Comparison of ENCODE assay signal across 24 cellular contexts in the genomic region with DNA sequence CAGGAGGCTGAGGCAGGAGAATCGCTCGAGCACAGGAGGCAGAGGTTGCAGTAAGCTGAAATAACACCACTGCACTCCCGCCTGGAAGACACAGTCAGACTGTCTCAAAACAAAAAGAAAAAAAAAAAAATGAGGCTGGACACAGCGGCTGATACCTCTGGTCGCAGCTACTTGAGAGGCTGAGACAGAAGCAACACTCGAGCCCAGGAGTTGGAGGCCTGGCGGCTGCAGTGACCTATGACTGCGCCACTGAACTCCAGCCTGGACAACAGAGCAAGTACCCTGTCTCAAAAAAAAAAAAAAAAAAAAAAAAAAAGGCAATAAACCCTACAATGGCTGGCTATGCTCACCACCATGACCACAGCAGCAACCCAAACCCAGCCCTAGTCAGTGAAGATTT. TPM values are rescaled to one million over a fixed set of nuclear protein-coding genes. Genes with fewer than 3 reads are reported as not detected.
DNase-seq lines count a peak whose midpoint lies in the region; ATAC-seq and TF ChIP-seq lines count a peak whose summit lies in the region.
"Had no signal": no experiment of that assay in that cellular context is flagged by ENCODE, and none has a peak within 500 bp of the region (broad histone marks: within the 10 kb centered on the region; RNA-seq: fewer than 3 reads in every experiment).

No MANE protein-coding gene starts in this region.

- peaks cover 60% of the 10 kb centered on the region for H3K4me1 Mint-ChIP-seq in activated CD8-positive, alpha-beta T cell treated with anti-CD3 and anti-CD28 coated beads for 36 hours (ENCODE audit: low read depth)
- H3K4me1 Mint-ChIP-seq in activated CD8-positive, alpha-beta T cell treated with anti-CD3 and anti-CD28 coated beads, Interleukin-2, amount 10 ng/mL, durations not matched to agents 7 days and 5 days (ENCODE audit: low read depth): peaks cover 69% of the 10 kb centered on the region
- peaks cover 19 to 75% (median 50%) of the 10 kb centered on the region in 4 donors for H3K4me1 Mint-ChIP-seq in CD4-positive, CD25-positive, alpha-beta regulatory T cell
- H3K4me1 Mint-ChIP-seq in T-helper 17 cell: peaks cover 41% of the 10 kb centered on the region
- H3K4me1 Mint-ChIP-seq in natural killer cell treated with Interleukin-12 subunit alpha and Interleukin-12 subunit beta and Interleukin-15 and Interleukin-18, amount 100 ng/mL, for 72 hours (ENCODE audit: low read depth in 2 of 2): peaks cover 36 to 44% of the 10 kb centered on the region in 2 donors

- peaks cover 68% of the 10 kb centered on the region for H3K4me1 ChIP-seq in CD4-positive, CD25-positive, alpha-beta regulatory T cell (ENCODE audit: control insufficient read depth, insufficient read depth, low read length, poor library complexity, severe bottlenecking)
- H3K4me1 ChIP-seq: HAP-1 had no signal

- H3K9me3 Mint-ChIP-seq in activated CD8-positive, alpha-beta T cell treated with anti-CD3 and anti-CD28 coated beads for 36 hours: no peaks in the 10 kb centered on the region
- H3K9me3 Mint-ChIP-seq in activated CD8-positive, alpha-beta T cell treated with anti-CD3 and anti-CD28 coated beads, Interleukin-2, amount 10 ng/mL, durations not matched to agents 7 days and 5 days (ENCODE audit: insufficient read depth): no peaks in the 10 kb centered on the region
- H3K9me3 Mint-ChIP-seq in CD4-positive, CD25-positive, alpha-beta regulatory T cell: no peaks in the 10 kb centered on the region
- no peaks in the 10 kb centered on the region for H3K9me3 Mint-ChIP-seq in natural killer cell treated with Interleukin-12 subunit alpha and Interleukin-12 subunit beta and Interleukin-15 and Interleukin-18, amount 100 ng/mL, for 72 hours
- H3K9me3 Mint-ChIP-seq: GM23338, HFFc6, IgD-negative memory B cell had no signal

- H3K27ac Mint-ChIP-seq in activated CD8-positive, alpha-beta T cell treated with anti-CD3 and anti-CD28 coated beads for 36 hours: no peak overlapping the region
- H3K27ac Mint-ChIP-seq in activated CD8-positive, alpha-beta T cell treated with anti-CD3 and anti-CD28 coated beads, Interleukin-2, amount 10 ng/mL, durations not matched to agents 7 days and 5 days: no peak overlapping the region
- H3K27ac Mint-ChIP-seq in CD4-positive, CD25-positive, alpha-beta regulatory T cell: peak overlapping the region in 1 of 3 donors; percentile 66
- peak overlapping the region; percentile 93 for H3K27ac Mint-ChIP-seq in T-helper 17 cell
- no peak overlapping the region for H3K27ac Mint-ChIP-seq in natural killer cell treated with Interleukin-12 subunit alpha and Interleukin-12 subunit beta and Interleukin-15 and Interleukin-18, amount 100 ng/mL, for 72 hours
- H3K27ac Mint-ChIP-seq: GM23338, HFFc6, IgD-negative memory B cell had no signal

- CTCF ChIA-PET in activated CD8-positive, alpha-beta T cell treated with anti-CD3 and anti-CD28 coated beads for 36 hours (lab: Charles Lee): interaction anchor here (1.0 to 5.9 kb wide), 3 partner anchors 9 to 41 kb away, joined by 3 to 33 read pairs (median 3); no protein-coding TSS in a partner anchor
- CTCF ChIA-PET in activated CD8-positive, alpha-beta T cell treated with anti-CD3 and anti-CD28 coated beads, Interleukin-2, amount 10 ng/mL, durations not matched to agents 7 days and 5 days (lab: Charles Lee): interaction anchor here (1.2 to 2.7 kb wide), 7 partner anchors 8 to 111 kb away, joined by 3 to 13 read pairs (median 4); no protein-coding TSS in a partner anchor

- no peaks in the 10 kb centered on the region for H3K9me3 ChIP-seq in CD4-positive, CD25-positive, alpha-beta regulatory T cell (ENCODE audit: control insufficient read depth in 2 of 2, low read length in 2 of 2)
- no peaks in the 10 kb centered on the region for H3K9me3 ChIP-seq in T-helper 17 cell (ENCODE audit: control insufficient read depth, low read length, poor library complexity, severe bottlenecking)
- H3K9me3 ChIP-seq: HAP-1, SK-N-SH had no signal

- no peak overlapping the region for H3K4me3 Mint-ChIP-seq in activated CD8-positive, alpha-beta T cell treated with anti-CD3 and anti-CD28 coated beads for 36 hours
- no peak overlapping the region for H3K4me3 Mint-ChIP-seq in activated CD8-positive, alpha-beta T cell treated with anti-CD3 and anti-CD28 coated beads, Interleukin-2, amount 10 ng/mL, durations not matched to agents 7 days and 5 days
- peak overlapping the region in 2 of 4 donors; percentile 19 to 27 for H3K4me3 Mint-ChIP-seq in CD4-positive, CD25-positive, alpha-beta regulatory T cell
- no peak overlapping the region for H3K4me3 Mint-ChIP-seq in T-helper 17 cell
- no peak overlapping the region for H3K4me3 Mint-ChIP-seq in natural killer cell treated with Interleukin-12 subunit alpha and Interleukin-12 subunit beta and Interleukin-15 and Interleukin-18, amount 100 ng/mL, for 72 hours
- H3K4me3 Mint-ChIP-seq: GM23338, HFFc6, IgD-negative memory B cell had no signal

- H3K27me3 Mint-ChIP-seq in activated CD8-positive, alpha-beta T cell treated with anti-CD3 and anti-CD28 coated beads for 36 hours: no peaks in the 10 kb centered on the region
- H3K27me3 Mint-ChIP-seq in activated CD8-positive, alpha-beta T cell treated with anti-CD3 and anti-CD28 coated beads, Interleukin-2, amount 10 ng/mL, durations not matched to agents 7 days and 5 days (ENCODE audit: low read depth): no peaks in the 10 kb centered on the region
- no peaks in the 10 kb centered on the region for H3K27me3 Mint-ChIP-seq in CD4-positive, CD25-positive, alpha-beta regulatory T cell
- H3K27me3 Mint-ChIP-seq in T-helper 17 cell: no peaks in the 10 kb centered on the region
- H3K27me3 Mint-ChIP-seq in natural killer cell treated with Interleukin-12 subunit alpha and Interleukin-12 subunit beta and Interleukin-15 and Interleukin-18, amount 100 ng/mL, for 72 hours: no peaks in the 10 kb centered on the region
- H3K27me3 Mint-ChIP-seq: IgD-negative memory B cell had no signal

- no peaks in the 10 kb centered on the region for H3K27me3 ChIP-seq in CD4-positive, CD25-positive, alpha-beta regulatory T cell (ENCODE audit: control insufficient read depth, insufficient read depth, low read length)

- H3K36me3 ChIP-seq in CD4-positive, CD25-positive, alpha-beta regulatory T cell (ENCODE audit: control insufficient read depth, insufficient read depth, low read length): peaks cover 48% of the 10 kb centered on the region

- no peak for TF ChIP-seq CTCF in activated CD8-positive, alpha-beta T cell treated with anti-CD3 and anti-CD28 coated beads for 36 hours (IDR thresholded peaks at IDR 0.05)
- TF ChIP-seq CTCF in GM13977 (IDR thresholded peaks at IDR 0.05; ENCODE audit: extremely low read depth, insufficient read depth, missing control alignments): no peak

- peak overlapping the region; percentile 5 for H3K27ac ChIP-seq in CD4-positive, CD25-positive, alpha-beta regulatory T cell (ENCODE audit: insufficient read depth, low read length, poor library complexity, severe bottlenecking)
- H3K27ac ChIP-seq in epithelial cell of prostate: peak overlapping the region; percentile 34

- no peak for DNase-seq in activated CD8-positive, alpha-beta T cell treated with anti-CD3 and anti-CD28 coated beads for 36 hours
- DNase-seq in activated CD8-positive, alpha-beta T cell treated with anti-CD3 and anti-CD28 coated beads, Interleukin-2, amount 10 ng/mL, durations not matched to agents 7 days and 5 days: no peak
- DNase-seq in CD4-positive, CD25-positive, alpha-beta regulatory T cell: no peak
- DNase-seq in T-helper 17 cell (no peak), epithelial cell of prostate (ENCODE audit: low read depth, low spot score) (no peak), GM13977 (ENCODE audit: low spot score) (no peak), left ventricle myocardium superior (no peak)
- DNase-seq in natural killer cell treated with Interleukin-12 subunit alpha and Interleukin-12 subunit beta and Interleukin-15 and Interleukin-18, amount 100 ng/mL, for 72 hours (ENCODE audit: low spot score): no peak
- DNase-seq: 8988T, ACHN, HFFc6, NCI-H1048, NCI-H1417 treated with DMSO at 0.1 percent for 48 hours, NCI-H187, NCI-H2081 treated with DMSO at 0.1 percent for 48 hours, NCI-H2171, NCI-H226, NCI-H510A, NCI-H69, SIG-M5, SK-N-SH had no signal

- H3K36me3 Mint-ChIP-seq in activated CD8-positive, alpha-beta T cell treated with anti-CD3 and anti-CD28 coated beads for 36 hours (ENCODE audit: low read depth): peaks cover 48% of the 10 kb centered on the region
- H3K36me3 Mint-ChIP-seq in activated CD8-positive, alpha-beta T cell treated with anti-CD3 and anti-CD28 coated beads, Interleukin-2, amount 10 ng/mL, durations not matched to agents 7 days and 5 days (ENCODE audit: low read depth): peaks cover 59% of the 10 kb centered on the region
- peaks cover 29% of the 10 kb centered on the region for H3K36me3 Mint-ChIP-seq in CD4-positive, CD25-positive, alpha-beta regulatory T cell
- H3K36me3 Mint-ChIP-seq in T-helper 17 cell (ENCODE audit: low read depth): peaks cover 14% of the 10 kb centered on the region
- H3K36me3 Mint-ChIP-seq in natural killer cell treated with Interleukin-12 subunit alpha and Interleukin-12 subunit beta and Interleukin-15 and Interleukin-18, amount 100 ng/mL, for 72 hours: peaks cover 25% of the 10 kb centered on the region
- H3K36me3 Mint-ChIP-seq: IgD-negative memory B cell had no signal

- intact Hi-C loops in activated CD8-positive, alpha-beta T cell treated with anti-CD3 and anti-CD28 coated beads for 36 hours (cut with micrococcal nuclease): no loop called here
- intact Hi-C loops in left ventricle myocardium superior (cut with micrococcal nuclease): no loop called here

- ATAC-seq in activated CD8-positive, alpha-beta T cell treated with anti-CD3 and anti-CD28 coated beads for 36 hours: peak; percentile 8
- ATAC-seq in activated CD8-positive, alpha-beta T cell treated with anti-CD3 and anti-CD28 coated beads, Interleukin-2, amount 10 ng/mL, durations not matched to agents 7 days and 5 days: no peak
- ATAC-seq in CD4-positive, CD25-positive, alpha-beta regulatory T cell (ENCODE audit: low read depth in 2 of 2): no peak
- ATAC-seq in T-helper 17 cell (no peak), left ventricle myocardium superior (no peak)
- ATAC-seq in natural killer cell treated with Interleukin-12 subunit alpha and Interleukin-12 subunit beta and Interleukin-15 and Interleukin-18, amount 100 ng/mL, for 72 hours: no peak
- ATAC-seq: GM23338 had no signal

- POLR2A ChIA-PET in activated CD8-positive, alpha-beta T cell treated with anti-CD3 and anti-CD28 coated beads for 36 hours (lab: Charles Lee): interaction anchor here (0.6 to 3.2 kb wide), 8 partner anchors 9 to 34 kb away, joined by 3 to 37 read pairs (median 4); partner anchors contain the start of gene NAP1L4
- POLR2A ChIA-PET in activated CD8-positive, alpha-beta T cell treated with anti-CD3 and anti-CD28 coated beads, Interleukin-2, amount 10 ng/mL, durations not matched to agents 7 days and 5 days (lab: Charles Lee): interaction anchor here (0.6 to 2.7 kb wide), 8 partner anchors 9 to 921 kb away, joined by 3 to 14 read pairs (median 4); no protein-coding TSS in a partner anchor

- in situ Hi-C loops in GM13977 (cut with MboI; ENCODE audit: low pct_unique_long_range_greater_than_20kb, low sequenced_read_pairs, unreplicated experiment): no loop called here

- no peak overlapping the region for H3K4me3 ChIP-seq in CD4-positive, CD25-positive, alpha-beta regulatory T cell (ENCODE audit: low read depth, low read length)
- H3K4me3 ChIP-seq: GM23338, HAP-1 had no signal

RNA-seq across cellular contexts. Expression of gene NAP1L4, which starts 11.0 kb away (rescaled TPM):
- total RNA-seq in activated CD8-positive, alpha-beta T cell treated with anti-CD3 and anti-CD28 coated beads for 36 hours: 100 to 1,000 TPM; 212 to 223 TPM
- 100 to 1,000 TPM; 287 to 300 TPM for total RNA-seq in activated CD8-positive, alpha-beta T cell treated with anti-CD3 and anti-CD28 coated beads, Interleukin-2, amount 10 ng/mL, durations not matched to agents 7 days and 5 days
- 351 TPM for total RNA-seq in CD4-positive, CD25-positive, alpha-beta regulatory T cell
- polyA plus RNA-seq in CD4-positive, CD25-positive, alpha-beta regulatory T cell: 100 to 1,000 TPM; 210 to 266 (median 227) TPM
- total RNA-seq in T-helper 17 cell (100 to 1,000 TPM; 229 to 275 TPM), left ventricle myocardium superior (173 TPM)
- total RNA-seq in natural killer cell treated with Interleukin-12 subunit alpha and Interleukin-12 subunit beta and Interleukin-15 and Interleukin-18, amount 100 ng/mL, for 72 hours: 100 to 1,000 TPM; 160 to 222 TPM

RNA-seq across cellular contexts. Expression of gene PHLDA2, which starts 51.9 kb away (rescaled TPM):
- total RNA-seq in activated CD8-positive, alpha-beta T cell treated with anti-CD3 and anti-CD28 coated beads for 36 hours: 1 to 10 TPM; 3.6 to 3.7 TPM
- total RNA-seq in activated CD8-positive, alpha-beta T cell treated with anti-CD3 and anti-CD28 coated beads, Interleukin-2, amount 10 ng/mL, durations not matched to agents 7 days and 5 days: 1 to 10 TPM; 1.3 to 2.6 TPM
- total RNA-seq in CD4-positive, CD25-positive, alpha-beta regulatory T cell: 1.3 TPM
- 1 to 10 TPM; 1.1 to 3.4 (median 1.4) TPM for polyA plus RNA-seq in CD4-positive, CD25-positive, alpha-beta regulatory T cell
- total RNA-seq in T-helper 17 cell: 1 to 10 TPM in 1 of 2 donors, under 1 TPM in 1; 0.96 to 2.8 TPM
- total RNA-seq in natural killer cell treated with Interleukin-12 subunit alpha and Interleukin-12 subunit beta and Interleukin-15 and Interleukin-18, amount 100 ng/mL, for 72 hours: 1 to 10 TPM; 3.0 to 4.5 TPM
- 0.99 TPM for total RNA-seq in left ventricle myocardium superior
- polyA plus RNA-seq: IgD-negative memory B cell had no signal
